In genomic region chr9:117744856-117745389, GRCh38 we compare ENCODE assay signal across 9 cellular contexts. TPM values are rescaled to one million over a fixed set of nuclear protein-coding genes. Genes with fewer than 3 reads are reported as not detected.
DNase-seq lines count a peak whose midpoint lies in the region; ATAC-seq and TF ChIP-seq lines count a peak whose summit lies in the region.
"Had no signal": no experiment of that assay in that cellular context is flagged by ENCODE, and none has a peak within 500 bp of the region (broad histone marks: within the 10 kb centered on the region; RNA-seq: fewer than 3 reads in every experiment).

No MANE protein-coding gene starts in this region.

- no peak overlapping the region for H3K9ac ChIP-seq in parathyroid adenoma

- H3K27ac ChIP-seq in foreskin keratinocyte (no peak overlapping the region), parathyroid adenoma (no peak overlapping the region), WERI-Rb-1 (no peak overlapping the region)
- H3K27ac ChIP-seq: SJSA1 had no signal

- TF ChIP-seq CTCF in foreskin keratinocyte (conservative IDR thresholded peaks at IDR 0.05) (no peak), parathyroid adenoma (IDR thresholded peaks at IDR 0.05) (no peak), WERI-Rb-1 (IDR thresholded peaks at IDR 0.05; ENCODE audit: low read depth, low read length) (no peak)

- H3K4me1 ChIP-seq in foreskin keratinocyte (no peaks in the 10 kb centered on the region), parathyroid adenoma (no peaks in the 10 kb centered on the region)
- H3K4me1 ChIP-seq: SJSA1 had no signal

- ATAC-seq in foreskin keratinocyte: peak; percentile 20
- no peak for ATAC-seq in HG02973 (IDR thresholded peaks at IDR 0.05; ENCODE audit: unreplicated experiment)

- H3K27me3 ChIP-seq in foreskin keratinocyte: peaks cover 24% of the 10 kb centered on the region
- H3K27me3 ChIP-seq in parathyroid adenoma (ENCODE audit: control insufficient read depth, insufficient read depth, low read length): no peaks in the 10 kb centered on the region
- H3K27me3 ChIP-seq in WERI-Rb-1 (ENCODE audit: insufficient read depth, low read depth, severe bottlenecking): no peaks in the 10 kb centered on the region
- H3K27me3 ChIP-seq: SJSA1 had no signal

- no peak overlapping the region for H2AFZ ChIP-seq in parathyroid adenoma

- H3K9me3 ChIP-seq in parathyroid adenoma (ENCODE audit: control insufficient read depth, low read length) (no peaks in the 10 kb centered on the region), WERI-Rb-1 (ENCODE audit: severe bottlenecking) (no peaks in the 10 kb centered on the region)
- H3K9me3 ChIP-seq: SJSA1 had no signal

- DNase-seq in DMS79 (lab: John Stamatoyannopoulos, UW): peak; percentile 15
- DNase-seq in NCI-H1105 (lab: John Stamatoyannopoulos, UW): peak; percentile 13
- DNase-seq in foreskin keratinocyte: no peak
- no peak for DNase-seq in WERI-Rb-1
- DNase-seq in activated gamma-delta T cell (lab: John Stamatoyannopoulos, UW): no peak
- no peak for DNase-seq in NCI-H1930 (lab: John Stamatoyannopoulos, UW)

- no peaks in the 10 kb centered on the region for H3K36me3 ChIP-seq in parathyroid adenoma (ENCODE audit: control insufficient read depth, insufficient read depth, low read length)
- no peaks in the 10 kb centered on the region for H3K36me3 ChIP-seq in WERI-Rb-1
- H3K36me3 ChIP-seq: SJSA1 had no signal

- H3K4me3 ChIP-seq in parathyroid adenoma (ENCODE audit: low read depth, low read length) (peak overlapping the region; percentile 23), WERI-Rb-1 (ENCODE audit: low read depth, low read length) (no peak overlapping the region)
- H3K4me3 ChIP-seq: SJSA1 had no signal

- peak overlapping the region; percentile 61 for H3K4me2 ChIP-seq in parathyroid adenoma (ENCODE audit: low read length)

- no peaks in the 10 kb centered on the region for H3K79me2 ChIP-seq in parathyroid adenoma

RNA-seq across cellular contexts. Expression of gene TLR4, which starts 40.7 kb away (rescaled TPM):
- not detected in 2 replicates for total RNA-seq in foreskin keratinocyte
- not detected in 2 replicates for polyA plus RNA-seq in foreskin keratinocyte

Comparison
In these comparisons a context has a peak if more than half of its experiments do, and no peak if none do; other contexts are left out.
1. DNase-seq: peak in DMS79 (single experiment) and NCI-H1105 (single experiment); none in foreskin keratinocyte (0 of 2), WERI-Rb-1 (single experiment), activated gamma-delta T cell (single experiment) and NCI-H1930 (0 of 2).